Comparison of ENCODE assay signal across 9 cellular contexts in genomic region chr20:48329676-48330644, GRCh38.
DNase-seq lines count a peak whose midpoint lies in the region; ATAC-seq and TF ChIP-seq lines count a peak whose summit lies in the region.
"Had no signal": no experiment of that assay in that cellular context is flagged by ENCODE, and none has a peak within 500 bp of the region (broad histone marks: within the 10 kb centered on the region; RNA-seq: fewer than 3 reads in every experiment).

No MANE protein-coding gene starts in this region.

- peak; percentile 82 for ATAC-seq in SK-N-SH treated with all-trans-retinoic acid at 6 μM for 48 hours
- ATAC-seq in GM18858 (IDR thresholded peaks at IDR 0.05; ENCODE audit: unreplicated experiment): no peak
- ATAC-seq in HG03521 (IDR thresholded peaks at IDR 0.05; ENCODE audit: unreplicated experiment): no peak
- no peak for ATAC-seq in HG03280 (IDR thresholded peaks at IDR 0.05; ENCODE audit: unreplicated experiment)

- POLR2A ChIA-PET in HEK293 (lab: Yijun Ruan, JAX): interaction anchor here (1.2 kb wide), 1 partner anchor 353 kb away, joined by 3 read pairs; no protein-coding TSS in a partner anchor

- peaks cover 8% of the 10 kb centered on the region for H3K4me1 ChIP-seq in HEK293 (ENCODE audit: control insufficient read depth, insufficient read depth, low read length)

- peak; percentile 93 for DNase-seq in COLO829 (ENCODE audit: low spot score)
- peak; percentile 41 for DNase-seq in iris pigment epithelial cell (ENCODE audit: low read depth)
- DNase-seq in DMS53 treated with DMSO at 0.1 percent for 48 hours (lab: John Stamatoyannopoulos, UW; ENCODE audit: unreplicated experiment): no peak
- DNase-seq: stomach had no signal

- H3K4me3 ChIP-seq in HEK293 (ENCODE audit: low read depth, low read length): no peak overlapping the region
- H3K4me3 ChIP-seq: stomach had no signal

- no peak overlapping the region for H3K27ac ChIP-seq in HEK293 (ENCODE audit: extremely low read depth, low read depth, low read length)
- H3K27ac ChIP-seq: stomach had no signal

- no peaks in the 10 kb centered on the region for H3K9me3 ChIP-seq in HEK293 (ENCODE audit: control insufficient read depth, insufficient read depth, low read depth, low read length)
- H3K9me3 ChIP-seq: stomach had no signal

- CTCF ChIA-PET in HEK293 (lab: Yijun Ruan, JAX): interaction anchor here (0.6 to 2.8 kb wide), 8 partner anchors 14 to 339 kb away, joined by 3 to 6 read pairs (median 3); no protein-coding TSS in a partner anchor

- TF ChIP-seq CTCF in HEK293 (tag by site-specific recombination; IDR thresholded peaks at IDR 0.05): peak; percentile 60

- no peaks in the 10 kb centered on the region for H3K36me3 ChIP-seq in HEK293 (ENCODE audit: control insufficient read depth in 2 of 2, insufficient read depth in 1 of 2, low read length in 2 of 2)
- H3K36me3 ChIP-seq: stomach had no signal

TF ChIP-seq in HEK293, 187 proteins besides CTCF, POLR2A, EP300 and RAD21:
- TF ChIP-seq ZNF335 (tag by site-specific recombination; conservative IDR thresholded peaks at IDR 0.05): 0 out of 2 replicates have a peak, but pooled peaks have one; percentile 13
- TF ChIP-seq KLF8 (tag by site-specific recombination; IDR thresholded peaks at IDR 0.05): no peak

TF ChIP-seq in SK-N-SH treated with all-trans-retinoic acid at 6 μM for 48 hours, 23 proteins besides CTCF, POLR2A, EP300 and RAD21:
- TF ChIP-seq ZFP3 (CRISPR knock-in tag; IDR thresholded peaks at IDR 0.05) (no peak), PATZ1 (CRISPR knock-in tag; IDR thresholded peaks at IDR 0.05; ENCODE audit: borderline replicate concordance) (no peak), ISL1 (CRISPR knock-in tag; IDR thresholded peaks at IDR 0.05) (no peak), TCF4 (CRISPR knock-in tag; IDR thresholded peaks at IDR 0.05; ENCODE audit: borderline replicate concordance) (no peak), PPARA (CRISPR knock-in tag; IDR thresholded peaks at IDR 0.05; ENCODE audit: borderline replicate concordance) (no peak)
